In the genomic region with DNA sequence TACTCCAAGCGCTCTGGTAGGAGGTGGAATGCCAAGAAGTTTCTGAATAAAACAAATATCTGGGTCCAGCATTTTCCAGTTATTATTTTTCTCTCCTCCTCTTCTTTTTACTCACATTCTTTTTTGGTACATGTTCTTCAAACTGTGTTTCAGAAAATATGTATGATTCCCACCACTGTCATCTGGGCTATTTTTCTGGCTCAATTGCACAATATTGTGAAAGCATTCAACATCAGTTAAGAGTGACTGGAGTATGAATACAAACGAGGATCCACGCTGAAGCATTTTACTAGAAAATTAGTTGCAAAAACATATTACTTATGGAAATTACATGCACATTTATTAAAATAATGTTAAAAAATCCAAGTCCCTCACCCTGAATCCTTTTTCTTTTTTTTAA, we compare ENCODE assay signal across 19 cellular contexts.
"Had no signal": no experiment of that assay in that cellular context is flagged by ENCODE, and none has a peak within 500 bp of the region (broad histone marks: within the 10 kb centered on the region; RNA-seq: fewer than 3 reads in every experiment).

No MANE protein-coding gene starts in this region.

- H3K27me3 ChIP-seq: adrenal gland, cardiac muscle cell, suprapubic skin, transverse colon had no signal

- H3K36me3 ChIP-seq: adrenal gland, cardiac muscle cell, suprapubic skin, transverse colon had no signal

- H3K27ac ChIP-seq: adrenal gland, cardiac muscle cell, suprapubic skin, transverse colon, VCaP had no signal

- H3K4me3 ChIP-seq: adrenal gland, cardiac muscle cell, mucosa of descending colon, suprapubic skin, transverse colon had no signal

- ATAC-seq: effector memory CD8-positive, alpha-beta T cell; mucosa of descending colon; stimulated activated naive CD8-positive, alpha-beta T cell treated with anti-CD3 and anti-CD28 coated beads, Interleukin-15, Interleukin-2, amounts not matched to agents 100 U/mL and 50 U/mL, for 24 hours had no signal

- DNase-seq: activated CD4-positive, alpha-beta T cell treated with anti-CD3 and anti-CD28 coated beads, Interleukin-2, amount 50 U/mL, for 1 hour; activated CD4-positive, CD25-positive, alpha-beta regulatory T cell treated with anti-CD3 and anti-CD28 coated beads, Interleukin-2, amount 50 U/mL, for 72 hours; activated CD8-positive, alpha-beta memory T cell treated with anti-CD3 and anti-CD28 coated beads for 24 hours; activated CD8-positive, alpha-beta memory T cell treated with anti-CD3 and anti-CD28 coated beads, Interleukin-2, amount 50 U/mL, for 48 hours; activated gamma-delta T cell; adrenal gland; dermis blood vessel endothelial cell; effector memory CD8-positive, alpha-beta T cell; mesenchymal stem cell; mucosa of descending colon; naive B cell; retina; stimulated activated CD4-positive, alpha-beta T cell treated with anti-CD3 and anti-CD28 coated beads, Interleukin-2, amount 100 ng/mL, for 24 hours; stimulated activated naive CD8-positive, alpha-beta T cell treated with anti-CD3 and anti-CD28 coated beads, Interleukin-15, Interleukin-2, amounts not matched to agents 100 U/mL and 50 U/mL, for 24 hours; T-helper 2 cell; transverse colon had no signal

- H3K9me3 ChIP-seq: adrenal gland, mucosa of descending colon, suprapubic skin, transverse colon had no signal

- H3K4me1 ChIP-seq: adrenal gland, suprapubic skin, transverse colon had no signal
